ENCODE assay signal across 9 cellular contexts in genomic region chr1:24964811-24965570, GRCh38.
DNase-seq lines count a peak whose midpoint lies in the region; ATAC-seq lines count a peak whose summit lies in the region.
"Had no signal": no experiment of that assay in that cellular context is flagged by ENCODE, and none has a peak within 500 bp of the region (broad histone marks: within the 10 kb centered on the region; RNA-seq: fewer than 3 reads in every experiment).

No MANE protein-coding gene starts in this region.

- peak overlapping the region; percentile 25 for H3K27ac ChIP-seq in duodenal mucosa (ENCODE audit: low read depth, low read length)
- H3K27ac ChIP-seq: 22Rv1 had no signal

- H3K4me1 ChIP-seq in duodenal mucosa (ENCODE audit: control insufficient read depth in 1 of 2, insufficient read depth in 2 of 2, low read length in 2 of 2), result peaks cover 0 to 7% of the 10 kb centered on the region in 2 donors

- H3K4me3 ChIP-seq in duodenal mucosa (ENCODE audit: low read depth in 1 of 2, low read length in 2 of 2), result peak overlapping the region; percentile 23 to 59

- H3K27me3 ChIP-seq in duodenal mucosa (ENCODE audit: control insufficient read depth in 1 of 2, insufficient read depth in 2 of 2, low read length in 2 of 2), result peaks cover 0 to 1% of the 10 kb centered on the region in 2 donors

- peak; percentile 80 for DNase-seq in SIG-M5 treated with dmso at 0.1 percent for 504 hours (lab: John Stamatoyannopoulos, UW; ENCODE audit: unreplicated experiment)
- DNase-seq in SIG-M5 (lab: John Stamatoyannopoulos, UW), result no peak
- peak; percentile 70 for DNase-seq in activated CD4-positive, alpha-beta T cell treated with anti-CD3 and anti-CD28 coated beads for 1 hour
- peak; percentile 65 to 82 (median 76) for DNase-seq in stimulated activated CD4-positive, alpha-beta T cell treated with anti-CD3 and anti-CD28 coated beads, TNF-alpha, amount 100 ng/mL, for 4 hours (ENCODE audit: low read depth in 3 of 3)
- no peak for DNase-seq in NCI-H1417 treated with DMSO at 0.1 percent for 48 hours (lab: John Stamatoyannopoulos, UW)
- DNase-seq in NCI-H1436 treated with DMSO at 0.1 percent for 48 hours (lab: John Stamatoyannopoulos, UW), result no peak

- peak overlapping the region; percentile 6 to 38 for H3K9ac ChIP-seq in duodenal mucosa (ENCODE audit: low read depth in 1 of 2, low read length in 2 of 2)

- ATAC-seq in HG03342 (IDR thresholded peaks at IDR 0.05; ENCODE audit: unreplicated experiment), result peak; percentile 84

- H3K9me3 ChIP-seq in duodenal mucosa (ENCODE audit: control insufficient read depth in 1 of 2, low read length in 2 of 2), result no peaks in the 10 kb centered on the region

- H3K36me3 ChIP-seq in duodenal mucosa (ENCODE audit: control insufficient read depth in 1 of 2, insufficient read depth in 2 of 2, low read length in 2 of 2), result no peaks in the 10 kb centered on the region

Comparison
In these comparisons a context has a peak if more than half of its experiments do, and no peak if none do; other contexts are left out.
1. DNase-seq: peak in SIG-M5 treated with dmso at 0.1 percent for 504 hours (single experiment), activated CD4-positive, alpha-beta T cell treated with anti-CD3 and anti-CD28 coated beads for 1 hour (single experiment) and stimulated activated CD4-positive, alpha-beta T cell treated with anti-CD3 and anti-CD28 coated beads, TNF-alpha, amount 100 ng/mL, for 4 hours (3 of 3); none in SIG-M5 (single experiment), NCI-H1417 treated with DMSO at 0.1 percent for 48 hours (single experiment) and NCI-H1436 treated with DMSO at 0.1 percent for 48 hours (single experiment).